8 cellular contexts compared by ENCODE assay signal in the genomic region with DNA sequence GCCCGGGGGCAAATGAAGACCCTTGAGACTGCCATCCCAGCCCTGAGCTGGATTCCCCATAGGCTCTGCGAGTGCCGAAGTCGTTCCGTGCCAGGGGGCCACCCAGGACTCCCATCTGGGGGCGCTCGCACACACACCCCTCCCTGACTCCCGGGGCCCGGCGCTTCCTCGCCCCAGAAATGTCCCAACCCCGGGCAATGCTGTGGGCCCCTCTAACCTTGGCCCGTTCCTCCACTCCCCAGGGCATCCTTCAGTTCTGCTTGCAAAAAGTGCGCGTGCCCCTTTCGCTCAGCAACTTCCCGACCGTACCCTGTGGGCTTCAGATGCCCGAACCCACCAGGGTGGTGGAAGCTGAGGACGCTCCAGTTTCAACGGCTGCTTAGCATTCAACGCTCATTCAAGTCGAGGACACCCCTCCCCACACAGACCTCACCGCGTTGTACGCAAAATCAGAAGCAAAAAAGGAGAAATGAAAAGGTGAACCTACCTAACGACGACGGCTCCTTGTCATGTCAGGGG. TPM values are rescaled to one million over a fixed set of nuclear protein-coding genes. Genes with fewer than 3 reads are reported as not detected.
DNase-seq lines count a peak whose midpoint lies in the region; ATAC-seq, FAIRE-seq and TF ChIP-seq lines count a peak whose summit lies in the region.

No MANE protein-coding gene starts in this region.

- peak; percentile 55 for DNase-seq in WTC11 (ENCODE audit: low spot score)
- no peak for DNase-seq in endothelial cell of umbilical vein (ENCODE audit: low read depth, low spot score)
- no peak for DNase-seq in natural killer cell
- no peak for DNase-seq in COLO829 (ENCODE audit: low spot score)
- DNase-seq in activated CD4-positive, CD25-positive, alpha-beta regulatory T cell (lab: John Stamatoyannopoulos, UW), result no peak

- CTCF ChIA-PET in WTC11 (lab: Charles Lee) (interaction anchor here (0.6 to 4.9 kb wide), 23 partner anchors 9 to 160 kb away, joined by 3 to 59 read pairs (median 4); partner anchors contain the start of gene RIPOR2), endothelial cell of umbilical vein (lab: Charles Lee) (interaction anchor here (0.9 to 1.4 kb wide), 7 partner anchors 16 to 56 kb away, joined by 3 to 5 read pairs (median 3); no protein-coding TSS in a partner anchor)

- no peak overlapping the region for H3K9ac ChIP-seq in endothelial cell of umbilical vein (replicated peaks; ENCODE audit: extremely low read depth, insufficient read depth, low read length)

- peak overlapping the region; percentile 78 for H3K4me3 Mint-ChIP-seq in WTC11
- H3K4me3 Mint-ChIP-seq in natural killer cell, result peak overlapping the region; percentile 88

- H3K27ac ChIP-seq in endothelial cell of umbilical vein (ENCODE audit: insufficient read depth, low read depth, low read length), result no peak overlapping the region

- H3K36me3 ChIP-seq in endothelial cell of umbilical vein (ENCODE audit: control insufficient read depth in 2 of 2, extremely low read depth in 1 of 2, insufficient read depth in 2 of 2, low read length in 2 of 2), result no peaks in the 10 kb centered on the region

- H3K27ac Mint-ChIP-seq in WTC11 (no peak overlapping the region), natural killer cell (peak overlapping the region; percentile 89 to 93)

- peaks cover 3% of the 10 kb centered on the region for H3K4me1 ChIP-seq in endothelial cell of umbilical vein (ENCODE audit: control insufficient read depth, extremely low read depth, insufficient read depth, low read length)

- peak overlapping the region; percentile 60 for H2AFZ ChIP-seq in endothelial cell of umbilical vein (ENCODE audit: low read depth, low read length)

- POLR2A ChIA-PET in WTC11 (lab: Charles Lee) (interaction anchor here (1.3 to 1.7 kb wide), 2 partner anchors 9 to 24 kb away, joined by 3 to 6 read pairs; no protein-coding TSS in a partner anchor), endothelial cell of umbilical vein (lab: Charles Lee) (no interaction called here)

- no TSS peak for BruUV-seq in endothelial cell of umbilical vein (replicated peaks; lab: Mats Ljungman, UMichigan)

- no peak for FAIRE-seq in endothelial cell of umbilical vein (lab: Jason Lieb, UNC)

- H3K27me3 ChIP-seq in endothelial cell of umbilical vein (ENCODE audit: control insufficient read depth in 2 of 2, insufficient read depth in 2 of 2, low read length in 2 of 2), result peaks cover 49 to 50% of the 10 kb centered on the region in 2 experiments

- TF ChIP-seq CTCF in GM12873 (IDR thresholded peaks at IDR 0.05; ENCODE audit: insufficient read depth, low read depth, low read length, missing control alignments) (peak; percentile 36), WTC11 (IDR thresholded peaks at IDR 0.05) (no peak), endothelial cell of umbilical vein (IDR thresholded peaks at IDR 0.05; ENCODE audit: extremely low read depth in 1 of 2, insufficient read depth in 1 of 2, low read depth in 1 of 2, low read length in 2 of 2) (no peak), natural killer cell (IDR thresholded peaks at IDR 0.05) (no peak)

- ATAC-seq in HG02759 (IDR thresholded peaks at IDR 0.05; ENCODE audit: unreplicated experiment), result peak; percentile 51
- ATAC-seq in WTC11, result peak; percentile 51
- peak; percentile 3 to 22 (median 7) for ATAC-seq in natural killer cell
- no peak for ATAC-seq in HG03565 (IDR thresholded peaks at IDR 0.05; ENCODE audit: unreplicated experiment)

- H3K27me3 Mint-ChIP-seq in WTC11 (ENCODE audit: low read depth) (peaks cover 51% of the 10 kb centered on the region), natural killer cell (ENCODE audit: low read depth in 2 of 2) (no peaks in the 10 kb centered on the region)

- peak overlapping the region in 2 of 3 experiments; percentile 26 to 37 for H3K4me3 ChIP-seq in endothelial cell of umbilical vein (replicated peaks in 1 of 3; ENCODE audit: insufficient read depth in 1 of 3, low read depth in 1 of 3, low read length in 3 of 3)

- dilution Hi-C loops in endothelial cell of umbilical vein (cut with MboI; ENCODE audit: extremely low pct_ligation_motif_present, low sequenced_read_pairs), result no loop called here

- no peaks in the 10 kb centered on the region for H3K9me3 Mint-ChIP-seq in WTC11
- H3K9me3 Mint-ChIP-seq in natural killer cell, result no peaks in the 10 kb centered on the region

- H3K9me1 ChIP-seq in endothelial cell of umbilical vein (replicated peaks; ENCODE audit: control insufficient read depth, extremely low read depth, insufficient read depth, low read length), result no peaks in the 10 kb centered on the region

- peak overlapping the region; percentile 65 for H3K4me2 ChIP-seq in endothelial cell of umbilical vein (ENCODE audit: insufficient read depth, low read length)

- H3K4me1 Mint-ChIP-seq in WTC11 (peaks cover 34% of the 10 kb centered on the region), natural killer cell (peaks cover 96 to 98% of the 10 kb centered on the region in 2 donors)

- intact Hi-C loops in endothelial cell of umbilical vein (cut with micrococcal nuclease) (no loop called here), natural killer cell (cut with micrococcal nuclease) (loop anchor here (5.0 to 10.0 kb wide), 2 partner anchors 53 to 196 kb away; partner anchors contain the start of gene C6orf62)

- no peak for TF ChIP-seq POLR2A in endothelial cell of umbilical vein (IDR thresholded peaks at IDR 0.05; ENCODE audit: low read depth, low read length)

- H3K9me3 ChIP-seq in endothelial cell of umbilical vein (replicated peaks; ENCODE audit: control insufficient read depth, insufficient read depth, low read length), result no peaks in the 10 kb centered on the region

- no peaks in the 10 kb centered on the region for H3K79me2 ChIP-seq in endothelial cell of umbilical vein (ENCODE audit: control insufficient read depth, insufficient read depth, low read length)

- H3K36me3 Mint-ChIP-seq in WTC11, result no peaks in the 10 kb centered on the region
- no peaks in the 10 kb centered on the region for H3K36me3 Mint-ChIP-seq in natural killer cell

- H4K20me1 ChIP-seq in endothelial cell of umbilical vein (replicated peaks; ENCODE audit: control insufficient read depth, extremely low read depth, insufficient read depth, low read length), result no peaks in the 10 kb centered on the region

TF ChIP-seq in WTC11, 78 proteins besides CTCF, POLR2A, EP300 and RAD21 (continues in another document):
- TF ChIP-seq ZNF121 (CRISPR knock-in tag; IDR thresholded peaks at IDR 0.05) (peak; percentile 90), RELA (CRISPR knock-in tag; IDR thresholded peaks at IDR 0.05; ENCODE audit: borderline replicate concordance) (no peak), NFATC4 (CRISPR knock-in tag; IDR thresholded peaks at IDR 0.05) (no peak), MAX (CRISPR knock-in tag; IDR thresholded peaks at IDR 0.05) (0 out of 2 replicates have a peak, but pooled peaks have one; percentile 26), TCF7 (CRISPR knock-in tag; IDR thresholded peaks at IDR 0.05; ENCODE audit: low read depth) (no peak)
- TF ChIP-seq, protein P1, sequence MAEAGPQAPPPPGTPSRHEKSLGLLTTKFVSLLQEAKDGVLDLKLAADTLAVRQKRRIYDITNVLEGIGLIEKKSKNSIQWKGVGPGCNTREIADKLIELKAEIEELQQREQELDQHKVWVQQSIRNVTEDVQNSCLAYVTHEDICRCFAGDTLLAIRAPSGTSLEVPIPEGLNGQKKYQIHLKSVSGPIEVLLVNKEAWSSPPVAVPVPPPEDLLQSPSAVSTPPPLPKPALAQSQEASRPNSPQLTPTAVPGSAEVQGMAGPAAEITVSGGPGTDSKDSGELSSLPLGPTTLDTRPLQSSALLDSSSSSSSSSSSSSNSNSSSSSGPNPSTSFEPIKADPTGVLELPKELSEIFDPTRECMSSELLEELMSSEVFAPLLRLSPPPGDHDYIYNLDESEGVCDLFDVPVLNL (CRISPR knock-in tag; IDR thresholded peaks at IDR 0.05; ENCODE audit: borderline replicate concordance, low read depth), result no peak

TF ChIP-seq in endothelial cell of umbilical vein, 7 proteins besides CTCF, POLR2A, EP300 and RAD21:
- TF ChIP-seq MYC (IDR thresholded peaks at IDR 0.05; ENCODE audit: low read depth, low read length) (no peak), POLR2AphosphoS5 (IDR thresholded peaks at IDR 0.05; ENCODE audit: insufficient read depth, low read depth, low read length) (no peak), GATA2 (IDR thresholded peaks at IDR 0.05; ENCODE audit: insufficient read depth, insufficient read length, low read depth, low read length) (no peak)
TF ChIP-seq in endothelial cell of umbilical vein: peak in this region for 0.

RNA-seq across cellular contexts. Expression of gene RIPOR2, which starts 25.4 kb away (rescaled TPM):
- total RNA-seq in WTC11 (2021) (11.3 to 13.5 TPM (median 11.9 TPM) in 3 replicates), endothelial cell of umbilical vein (not detected in 2 replicates), natural killer cell (100 to 1,000 TPM; 234 to 312 (median 299) TPM)
- polyA plus RNA-seq in endothelial cell of umbilical vein, result 0.10 TPM in 1 of 2 replicates, not detected in the other
- polyA plus RNA-seq in endothelial cell of umbilical vein (2011; cell fraction: cytosol; rRNA removed), result 0.03 TPM in 1 of 2 replicates, not detected in the other
- polyA plus RNA-seq in endothelial cell of umbilical vein (2011; cell fraction: nucleus; rRNA removed), result 0.16 TPM in 1 of 2 replicates, not detected in the other
- polyA plus RNA-seq in endothelial cell of umbilical vein (2012), result not detected in 2 replicates
- polyA minus RNA-seq in endothelial cell of umbilical vein, result 0.24 TPM in 1 of 2 replicates, not detected in the other
- polyA minus RNA-seq in endothelial cell of umbilical vein (2011; cell fraction: cytosol; rRNA and poly(A)+ RNA removed), result not detected
- polyA minus RNA-seq in endothelial cell of umbilical vein (2011; cell fraction: nucleus; rRNA and poly(A)+ RNA removed), result 0.58 TPM in 1 of 2 replicates, not detected in the other

Comparison
In these comparisons a context has a peak if more than half of its experiments do, and no peak if none do; other contexts are left out.
1. RNA of gene RIPOR2, which starts 25.4 kb away (total RNA-seq): 234 to 312 TPM in natural killer cell; 11.3 to 13.5 TPM in WTC11 and not detected in endothelial cell of umbilical vein; every median in the first group is over 10 times any median in the second.